19 cellular contexts compared by ENCODE assay signal in the genomic region with DNA sequence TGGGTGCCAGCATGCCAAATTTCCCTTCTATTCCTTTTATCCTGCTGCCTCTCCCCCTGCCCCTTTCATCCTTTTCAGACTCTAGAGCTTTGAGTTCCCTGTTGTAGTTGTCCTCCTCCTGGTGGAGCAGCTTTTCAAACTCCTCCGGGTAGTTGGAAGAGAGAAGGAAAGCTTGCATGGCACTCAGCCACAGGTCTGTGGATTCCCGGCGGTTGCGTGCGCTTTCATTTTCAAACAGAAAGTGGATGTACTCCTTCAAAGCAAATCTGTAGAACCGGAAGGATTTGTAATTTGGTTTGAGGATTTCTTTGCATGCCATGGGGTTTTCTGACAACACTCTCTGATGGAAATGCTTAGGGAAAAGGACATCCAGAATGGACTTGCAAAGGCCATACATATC.
DNase-seq lines count a peak whose midpoint lies in the region; ATAC-seq lines count a peak whose summit lies in the region.
"Had no signal": no experiment of that assay in that cellular context is flagged by ENCODE, and none has a peak within 500 bp of the region (broad histone marks: within the 10 kb centered on the region; RNA-seq: fewer than 3 reads in every experiment).

No MANE protein-coding gene starts in this region.

- H3K36me3 ChIP-seq in MG63: no peaks in the 10 kb centered on the region

- H3K27me3 ChIP-seq in MG63: no peaks in the 10 kb centered on the region

- no peak for ATAC-seq in HG03460 (IDR thresholded peaks at IDR 0.05; ENCODE audit: unreplicated experiment)
- ATAC-seq: A549; CD8-positive, alpha-beta T cell had no signal

- no peak overlapping the region for H3K4me3 ChIP-seq in MG63
- H3K4me3 ChIP-seq: A549, GM23248 had no signal

- DNase-seq in MG63 (peak; percentile 7), fibroblast of peridontal ligament (ENCODE audit: extremely low read depth) (peak; percentile 13), stromal cell of bone marrow (ENCODE audit: low read depth) (peak; percentile 40), CD1c-positive myeloid dendritic cell (ENCODE audit: extremely low spot score) (no peak), iPS-NIHi7 (ENCODE audit: extremely low spot score) (no peak), SIG-M5 treated with dmso at 0.1 percent for 504 hours (lab: John Stamatoyannopoulos, UW; ENCODE audit: unreplicated experiment) (no peak)
- DNase-seq: 8988T; ACHN; C1 segment of cervical spinal cord; Caco-2; CD4-positive, CD25-positive, alpha-beta regulatory T cell; CD8-positive, alpha-beta T cell; DMS153; DND-41; GM23248; H7; HCEC 1CT had no signal

- no peaks in the 10 kb centered on the region for H3K9me3 ChIP-seq in MG63
- H3K9me3 ChIP-seq: A549, Caco-2 had no signal

Comparison
In these comparisons a context has a peak if more than half of its experiments do, and no peak if none do; other contexts are left out.
1. DNase-seq: peak in MG63 (single experiment), fibroblast of peridontal ligament (single experiment) and stromal cell of bone marrow (single experiment); none in CD1c-positive myeloid dendritic cell (single experiment), iPS-NIHi7 (single experiment) and SIG-M5 treated with dmso at 0.1 percent for 504 hours (single experiment).